8 cellular contexts compared by ENCODE assay signal in the genomic region with DNA sequence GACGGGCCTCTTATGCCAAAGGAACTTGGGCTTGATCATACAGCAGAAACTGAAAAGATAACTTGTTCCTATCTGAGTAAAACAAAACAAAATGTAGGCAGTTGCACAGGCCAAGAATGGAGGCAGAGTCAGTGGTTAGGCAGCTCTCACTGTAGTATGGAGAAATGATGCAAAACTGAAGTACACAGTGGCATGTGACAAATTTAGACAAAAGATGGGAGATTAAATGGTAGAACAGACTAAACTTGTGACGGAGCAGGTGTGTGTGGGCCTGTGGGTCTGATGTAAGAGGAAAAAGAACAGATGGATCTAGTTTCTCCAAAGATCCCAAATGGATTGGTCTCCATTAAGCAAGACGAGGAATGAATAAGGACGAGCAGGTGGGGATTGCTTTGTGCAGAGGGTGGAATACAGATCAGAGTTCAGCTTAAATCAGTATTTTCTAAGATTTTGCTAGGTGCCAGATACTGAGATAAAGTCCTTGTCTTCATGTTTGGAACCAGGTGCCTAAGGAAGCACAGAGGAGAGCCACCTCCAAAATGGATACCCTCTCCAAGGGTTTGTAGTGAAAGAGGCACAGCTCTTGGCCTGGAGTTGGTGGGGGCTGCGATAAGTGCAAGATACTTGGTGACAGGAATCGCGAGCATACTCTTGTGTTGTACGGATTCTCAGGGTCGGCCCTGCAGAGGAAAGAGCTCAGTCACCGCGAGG. TPM values are rescaled to one million over a fixed set of nuclear protein-coding genes. Genes with fewer than 3 reads are reported as not detected.
A peak's percentile ranks its signal among the peaks of the same experiment; 100 is the strongest.
DNase-seq lines count a peak whose midpoint lies in the region; ATAC-seq and TF ChIP-seq lines count a peak whose summit lies in the region.

No MANE protein-coding gene starts in this region.

- H3K9me3 ChIP-seq in fibroblast of lung (ENCODE audit: control insufficient read depth, insufficient read depth, low read depth, low read length) = no peaks in the 10 kb centered on the region

- ATAC-seq in GM18868 (IDR thresholded peaks at IDR 0.05; ENCODE audit: unreplicated experiment) = peak; percentile 23
- ATAC-seq in HG02642 (IDR thresholded peaks at IDR 0.05; ENCODE audit: poor library complexity, unreplicated experiment) = peak; percentile 19
- peak; percentile 22 for ATAC-seq in SK-N-SH treated with all-trans-retinoic acid at 6 μM for 48 hours

- H2AFZ ChIP-seq in fibroblast of lung (ENCODE audit: low read length) = peak overlapping the region; percentile 98

- H3K4me1 ChIP-seq in fibroblast of lung (ENCODE audit: control insufficient read depth, extremely low read depth, insufficient read depth, low read length) = peaks cover 2% of the 10 kb centered on the region

- H3K27me3 ChIP-seq in fibroblast of lung (ENCODE audit: control insufficient read depth, insufficient read depth, low read length) = no peaks in the 10 kb centered on the region

- DNase-seq in fibroblast of lung (ENCODE audit: low read depth in 2 of 2) (no peak), skeletal muscle cell (ENCODE audit: low read depth) (no peak), posterior cingulate gyrus (no peak), AG08396 (ENCODE audit: low spot score) (no peak), cerebellar nuclear complex (lab: John Stamatoyannopoulos, UW) (no peak)

- TF ChIP-seq CTCF in fibroblast of lung (conservative IDR thresholded peaks at IDR 0.05 in 1 of 2, IDR thresholded peaks at IDR 0.05 in 1 of 2; ENCODE audit: low read depth in 1 of 2, low read length in 2 of 2) = no peak

- intact Hi-C loops in posterior cingulate gyrus (cut with DNase I) = loop anchor here (5.0 kb wide), 3 partner anchors 54 to 536 kb away; a partner anchor contains a TSS

- H3K27ac ChIP-seq in fibroblast of lung (ENCODE audit: insufficient read depth, low read length) = peak overlapping the region; percentile 71

- no peaks in the 10 kb centered on the region for H3K36me3 ChIP-seq in fibroblast of lung (ENCODE audit: control insufficient read depth, insufficient read depth, low read length)

- peak overlapping the region; percentile 61 for H3K9ac ChIP-seq in fibroblast of lung (ENCODE audit: insufficient read depth, low read length)

- H3K4me3 ChIP-seq in fibroblast of lung (replicated peaks in 1 of 4; ENCODE audit: control extremely low read depth in 1 of 4, insufficient read depth in 1 of 4, low read depth in 3 of 4, low read length in 4 of 4) (peak overlapping the region; percentile 78 to 96 (median 84)), skeletal muscle cell (ENCODE audit: low read depth, low read length) (peak overlapping the region; percentile 96)

- H3K4me2 ChIP-seq in fibroblast of lung (ENCODE audit: extremely low read depth, insufficient read depth, low read length) = peak overlapping the region; percentile 96

- no peaks in the 10 kb centered on the region for H4K20me1 ChIP-seq in fibroblast of lung (ENCODE audit: control insufficient read depth, extremely low read depth, insufficient read depth, low read length)

- peaks cover 40% of the 10 kb centered on the region for H3K79me2 ChIP-seq in fibroblast of lung (ENCODE audit: control insufficient read depth, insufficient read depth, low read length)

TF ChIP-seq in SK-N-SH treated with all-trans-retinoic acid at 6 μM for 48 hours, 23 proteins besides CTCF, POLR2A, EP300 and RAD21:
- no peak for TF ChIP-seq ZFP3 (CRISPR knock-in tag; IDR thresholded peaks at IDR 0.05)
- no peak for TF ChIP-seq CSDC2 (CRISPR knock-in tag; IDR thresholded peaks at IDR 0.05)
- TF ChIP-seq ZNF8 (CRISPR knock-in tag; IDR thresholded peaks at IDR 0.05) = no peak
- no peak for TF ChIP-seq ZC3H10 (CRISPR knock-in tag; IDR thresholded peaks at IDR 0.05)
- no peak for TF ChIP-seq TOX (CRISPR knock-in tag; IDR thresholded peaks at IDR 0.05; ENCODE audit: borderline replicate concordance)
- TF ChIP-seq, protein P1, sequence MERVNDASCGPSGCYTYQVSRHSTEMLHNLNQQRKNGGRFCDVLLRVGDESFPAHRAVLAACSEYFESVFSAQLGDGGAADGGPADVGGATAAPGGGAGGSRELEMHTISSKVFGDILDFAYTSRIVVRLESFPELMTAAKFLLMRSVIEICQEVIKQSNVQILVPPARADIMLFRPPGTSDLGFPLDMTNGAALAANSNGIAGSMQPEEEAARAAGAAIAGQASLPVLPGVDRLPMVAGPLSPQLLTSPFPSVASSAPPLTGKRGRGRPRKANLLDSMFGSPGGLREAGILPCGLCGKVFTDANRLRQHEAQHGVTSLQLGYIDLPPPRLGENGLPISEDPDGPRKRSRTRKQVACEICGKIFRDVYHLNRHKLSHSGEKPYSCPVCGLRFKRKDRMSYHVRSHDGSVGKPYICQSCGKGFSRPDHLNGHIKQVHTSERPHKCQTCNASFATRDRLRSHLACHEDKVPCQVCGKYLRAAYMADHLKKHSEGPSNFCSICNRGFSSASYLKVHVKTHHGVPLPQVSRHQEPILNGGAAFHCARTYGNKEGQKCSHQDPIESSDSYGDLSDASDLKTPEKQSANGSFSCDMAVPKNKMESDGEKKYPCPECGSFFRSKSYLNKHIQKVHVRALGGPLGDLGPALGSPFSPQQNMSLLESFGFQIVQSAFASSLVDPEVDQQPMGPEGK (CRISPR knock-in tag; IDR thresholded peaks at IDR 0.05; ENCODE audit: borderline replicate concordance) = no peak
- no peak for TF ChIP-seq PPARA (CRISPR knock-in tag; IDR thresholded peaks at IDR 0.05; ENCODE audit: borderline replicate concordance)
- no peak for TF ChIP-seq BACH2 (CRISPR knock-in tag; IDR thresholded peaks at IDR 0.05; ENCODE audit: borderline replicate concordance)
- TF ChIP-seq ARNTL (CRISPR knock-in tag; IDR thresholded peaks at IDR 0.05; ENCODE audit: borderline replicate concordance, low read depth) = no peak
- TF ChIP-seq SNAI2 (CRISPR knock-in tag; IDR thresholded peaks at IDR 0.05) = no peak

RNA-seq across cellular contexts. Expression of a gene that starts 0.7 kb away (rescaled TPM):
- total RNA-seq in fibroblast of lung = 19.5 and 20.5 TPM in 2 replicates
- polyA plus RNA-seq in fibroblast of lung = 7.9 and 8.9 TPM in 2 replicates
- polyA plus RNA-seq in fibroblast of lung (2012) = 7.7 and 7.9 TPM in 2 replicates
- polyA minus RNA-seq in fibroblast of lung (ENCODE audit: low replicate concordance) = 5.2 and 11.1 TPM in 2 replicates

RNA-seq across cellular contexts. Expression of a gene that starts 53.8 kb away (rescaled TPM):
- 54.7 and 56.8 TPM in 2 replicates for total RNA-seq in fibroblast of lung
- polyA plus RNA-seq in fibroblast of lung = 105 and 111 TPM in 2 replicates
- polyA plus RNA-seq in fibroblast of lung (2012) = 76.4 and 81.3 TPM in 2 replicates
- polyA minus RNA-seq in fibroblast of lung (ENCODE audit: low replicate concordance) = 255 and 273 TPM in 2 replicates
